In the genomic region with DNA sequence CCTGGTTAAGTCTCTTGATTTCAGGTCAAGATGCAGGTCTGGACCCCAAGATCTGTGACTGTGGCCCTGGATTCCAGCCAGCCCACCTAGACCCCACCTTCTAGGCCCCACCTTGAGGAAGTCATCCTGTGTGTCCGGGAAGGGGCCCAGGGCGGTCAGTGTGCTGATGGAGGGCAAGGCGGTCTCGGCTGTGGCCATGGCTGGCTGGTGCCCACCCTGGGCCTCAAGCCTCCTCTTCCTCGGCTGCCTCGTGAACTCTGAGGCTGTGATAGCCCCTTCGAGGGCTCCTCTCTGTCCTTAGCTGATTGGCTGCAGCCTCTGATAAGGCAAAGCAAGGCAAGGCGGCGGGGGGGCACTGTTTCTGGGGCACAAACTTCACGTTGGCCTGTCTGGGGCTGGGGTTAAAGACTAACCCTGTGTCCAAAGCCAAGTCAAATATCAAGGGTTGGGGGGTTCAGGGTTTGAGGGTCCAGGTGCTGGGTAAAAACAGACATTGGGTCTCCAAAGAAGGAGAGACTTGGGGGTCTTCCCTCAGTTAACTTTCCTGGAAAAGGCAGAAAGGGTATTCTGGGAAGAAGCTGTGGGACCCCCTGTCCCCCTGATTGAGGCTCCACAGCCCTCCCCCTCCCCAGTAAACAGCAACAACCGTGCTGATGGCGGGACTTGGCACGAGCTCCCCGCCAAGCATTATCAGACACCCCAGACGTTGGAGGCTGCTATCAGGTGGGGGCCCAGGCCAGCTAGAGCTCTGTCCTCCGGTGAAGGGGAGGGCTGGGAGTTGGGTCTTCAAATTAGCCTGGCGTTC, we compare ENCODE assay signal across 1 cellular context.
TF ChIP-seq lines count a peak whose summit lies in the region.

TSS of gene KLF1 (minus strand) at position 259 of the 805 bp plus-strand sequence. CDS start at position 198, 61 bp downstream.

TF ChIP-seq in K562, 482 proteins besides CTCF, POLR2A, EP300 and RAD21 (continued from another document and continues in another):
- TF ChIP-seq, protein P1, sequence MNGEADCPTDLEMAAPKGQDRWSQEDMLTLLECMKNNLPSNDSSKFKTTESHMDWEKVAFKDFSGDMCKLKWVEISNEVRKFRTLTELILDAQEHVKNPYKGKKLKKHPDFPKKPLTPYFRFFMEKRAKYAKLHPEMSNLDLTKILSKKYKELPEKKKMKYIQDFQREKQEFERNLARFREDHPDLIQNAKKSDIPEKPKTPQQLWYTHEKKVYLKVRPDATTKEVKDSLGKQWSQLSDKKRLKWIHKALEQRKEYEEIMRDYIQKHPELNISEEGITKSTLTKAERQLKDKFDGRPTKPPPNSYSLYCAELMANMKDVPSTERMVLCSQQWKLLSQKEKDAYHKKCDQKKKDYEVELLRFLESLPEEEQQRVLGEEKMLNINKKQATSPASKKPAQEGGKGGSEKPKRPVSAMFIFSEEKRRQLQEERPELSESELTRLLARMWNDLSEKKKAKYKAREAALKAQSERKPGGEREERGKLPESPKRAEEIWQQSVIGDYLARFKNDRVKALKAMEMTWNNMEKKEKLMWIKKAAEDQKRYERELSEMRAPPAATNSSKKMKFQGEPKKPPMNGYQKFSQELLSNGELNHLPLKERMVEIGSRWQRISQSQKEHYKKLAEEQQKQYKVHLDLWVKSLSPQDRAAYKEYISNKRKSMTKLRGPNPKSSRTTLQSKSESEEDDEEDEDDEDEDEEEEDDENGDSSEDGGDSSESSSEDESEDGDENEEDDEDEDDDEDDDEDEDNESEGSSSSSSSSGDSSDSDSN (IDR thresholded peaks at IDR 0.05; ENCODE audit: borderline replicate concordance in 1 of 2, low read depth in 2 of 2, low read length in 2 of 2), result peak in 1 of 2 experiments; percentile 22; a peak in 1 of 4 replicates
- TF ChIP-seq TAF1 (IDR thresholded peaks at IDR 0.05; ENCODE audit: control insufficient read depth, extremely low read depth, insufficient read depth, low read length, severe bottlenecking), result peak; percentile 87
- TF ChIP-seq HMBOX1 (IDR thresholded peaks at IDR 0.05), result peak; percentile 21; the same call in 1 of the 2 replicates
- TF ChIP-seq PHB2 (IDR thresholded peaks at IDR 0.05; ENCODE audit: low read depth), result peak; percentile 74
- TF ChIP-seq POLR2G (IDR thresholded peaks at IDR 0.05; ENCODE audit: low read depth, low read length), result peak; percentile 88
- peak; percentile 66 for TF ChIP-seq EP400 (IDR thresholded peaks at IDR 0.05)
- 0 out of 2 replicates have a peak, but pooled peaks have one; percentile 48 for TF ChIP-seq ZNF12 (CRISPR knock-in tag; IDR thresholded peaks at IDR 0.05)
- TF ChIP-seq HDAC1 (IDR thresholded peaks at IDR 0.05), result peak in 1 of 2 experiments; percentile 25; a peak in 1 of 4 replicates
- TF ChIP-seq, protein P2, sequence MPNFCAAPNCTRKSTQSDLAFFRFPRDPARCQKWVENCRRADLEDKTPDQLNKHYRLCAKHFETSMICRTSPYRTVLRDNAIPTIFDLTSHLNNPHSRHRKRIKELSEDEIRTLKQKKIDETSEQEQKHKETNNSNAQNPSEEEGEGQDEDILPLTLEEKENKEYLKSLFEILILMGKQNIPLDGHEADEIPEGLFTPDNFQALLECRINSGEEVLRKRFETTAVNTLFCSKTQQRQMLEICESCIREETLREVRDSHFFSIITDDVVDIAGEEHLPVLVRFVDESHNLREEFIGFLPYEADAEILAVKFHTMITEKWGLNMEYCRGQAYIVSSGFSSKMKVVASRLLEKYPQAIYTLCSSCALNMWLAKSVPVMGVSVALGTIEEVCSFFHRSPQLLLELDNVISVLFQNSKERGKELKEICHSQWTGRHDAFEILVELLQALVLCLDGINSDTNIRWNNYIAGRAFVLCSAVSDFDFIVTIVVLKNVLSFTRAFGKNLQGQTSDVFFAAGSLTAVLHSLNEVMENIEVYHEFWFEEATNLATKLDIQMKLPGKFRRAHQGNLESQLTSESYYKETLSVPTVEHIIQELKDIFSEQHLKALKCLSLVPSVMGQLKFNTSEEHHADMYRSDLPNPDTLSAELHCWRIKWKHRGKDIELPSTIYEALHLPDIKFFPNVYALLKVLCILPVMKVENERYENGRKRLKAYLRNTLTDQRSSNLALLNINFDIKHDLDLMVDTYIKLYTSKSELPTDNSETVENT (CRISPR knock-in tag; IDR thresholded peaks at IDR 0.05), result peak; percentile 65; the same call in 1 of the 2 replicates
- 0 out of 2 replicates have a peak, but pooled peaks have one; percentile 78 for TF ChIP-seq NFRKB (IDR thresholded peaks at IDR 0.05; ENCODE audit: low read depth)
- TF ChIP-seq ZFP91 (CRISPR knock-in tag; IDR thresholded peaks at IDR 0.05), result peak; percentile 56; the same call in 1 of the 2 replicates
- TF ChIP-seq, protein P3, sequence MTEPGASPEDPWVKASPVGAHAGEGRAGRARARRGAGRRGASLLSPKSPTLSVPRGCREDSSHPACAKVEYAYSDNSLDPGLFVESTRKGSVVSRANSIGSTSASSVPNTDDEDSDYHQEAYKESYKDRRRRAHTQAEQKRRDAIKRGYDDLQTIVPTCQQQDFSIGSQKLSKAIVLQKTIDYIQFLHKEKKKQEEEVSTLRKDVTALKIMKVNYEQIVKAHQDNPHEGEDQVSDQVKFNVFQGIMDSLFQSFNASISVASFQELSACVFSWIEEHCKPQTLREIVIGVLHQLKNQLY (CRISPR knock-in tag; conservative IDR thresholded peaks at IDR 0.05), result 0 out of 4 replicates have a peak, but pooled peaks of 1 of the 2 experiments have one; percentile 23
- no peak for TF ChIP-seq ZNF57 (CRISPR knock-in tag; IDR thresholded peaks at IDR 0.05)
- no peak for TF ChIP-seq RBM39 (optimal IDR thresholded peaks at IDR 0.05; ENCODE audit: low read depth, low read length)
- no peak for TF ChIP-seq ZNF121 (CRISPR knock-in tag; conservative IDR thresholded peaks at IDR 0.05)
- peak; percentile 78 to 89 for TF ChIP-seq TRIM24 (IDR thresholded peaks at IDR 0.05)
- peak; percentile 11 for TF ChIP-seq NFYB (IDR thresholded peaks at IDR 0.05; ENCODE audit: extremely low read depth, insufficient read length)
- TF ChIP-seq ARID3A (IDR thresholded peaks at IDR 0.05; ENCODE audit: borderline replicate concordance, low read depth, low read length), result 0 out of 2 replicates have a peak, but pooled peaks have one; percentile 4
- peak; percentile 67 for TF ChIP-seq CREM (IDR thresholded peaks at IDR 0.05; ENCODE audit: low read depth)
- TF ChIP-seq RBBP5 (IDR thresholded peaks at IDR 0.05; ENCODE audit: borderline replicate concordance, insufficient read depth, low read length, poor library complexity, severe bottlenecking), result peak; percentile 63
- peak in 1 of 2 experiments; percentile 87; a peak in 2 of 4 replicates for TF ChIP-seq ZMIZ1 (IDR thresholded peaks at IDR 0.05; ENCODE audit: low read depth in 2 of 2, low read length in 2 of 2)
- TF ChIP-seq, protein P4, sequence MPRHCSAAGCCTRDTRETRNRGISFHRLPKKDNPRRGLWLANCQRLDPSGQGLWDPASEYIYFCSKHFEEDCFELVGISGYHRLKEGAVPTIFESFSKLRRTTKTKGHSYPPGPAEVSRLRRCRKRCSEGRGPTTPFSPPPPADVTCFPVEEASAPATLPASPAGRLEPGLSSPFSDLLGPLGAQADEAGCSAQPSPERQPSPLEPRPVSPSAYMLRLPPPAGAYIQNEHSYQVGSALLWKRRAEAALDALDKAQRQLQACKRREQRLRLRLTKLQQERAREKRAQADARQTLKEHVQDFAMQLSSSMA (CRISPR knock-in tag; IDR thresholded peaks at IDR 0.05), result no peak
- TF ChIP-seq MNT (conservative IDR thresholded peaks at IDR 0.05), result peak; percentile 54 to 84; a peak in 3 of 4 replicates
- TF ChIP-seq, protein P5, sequence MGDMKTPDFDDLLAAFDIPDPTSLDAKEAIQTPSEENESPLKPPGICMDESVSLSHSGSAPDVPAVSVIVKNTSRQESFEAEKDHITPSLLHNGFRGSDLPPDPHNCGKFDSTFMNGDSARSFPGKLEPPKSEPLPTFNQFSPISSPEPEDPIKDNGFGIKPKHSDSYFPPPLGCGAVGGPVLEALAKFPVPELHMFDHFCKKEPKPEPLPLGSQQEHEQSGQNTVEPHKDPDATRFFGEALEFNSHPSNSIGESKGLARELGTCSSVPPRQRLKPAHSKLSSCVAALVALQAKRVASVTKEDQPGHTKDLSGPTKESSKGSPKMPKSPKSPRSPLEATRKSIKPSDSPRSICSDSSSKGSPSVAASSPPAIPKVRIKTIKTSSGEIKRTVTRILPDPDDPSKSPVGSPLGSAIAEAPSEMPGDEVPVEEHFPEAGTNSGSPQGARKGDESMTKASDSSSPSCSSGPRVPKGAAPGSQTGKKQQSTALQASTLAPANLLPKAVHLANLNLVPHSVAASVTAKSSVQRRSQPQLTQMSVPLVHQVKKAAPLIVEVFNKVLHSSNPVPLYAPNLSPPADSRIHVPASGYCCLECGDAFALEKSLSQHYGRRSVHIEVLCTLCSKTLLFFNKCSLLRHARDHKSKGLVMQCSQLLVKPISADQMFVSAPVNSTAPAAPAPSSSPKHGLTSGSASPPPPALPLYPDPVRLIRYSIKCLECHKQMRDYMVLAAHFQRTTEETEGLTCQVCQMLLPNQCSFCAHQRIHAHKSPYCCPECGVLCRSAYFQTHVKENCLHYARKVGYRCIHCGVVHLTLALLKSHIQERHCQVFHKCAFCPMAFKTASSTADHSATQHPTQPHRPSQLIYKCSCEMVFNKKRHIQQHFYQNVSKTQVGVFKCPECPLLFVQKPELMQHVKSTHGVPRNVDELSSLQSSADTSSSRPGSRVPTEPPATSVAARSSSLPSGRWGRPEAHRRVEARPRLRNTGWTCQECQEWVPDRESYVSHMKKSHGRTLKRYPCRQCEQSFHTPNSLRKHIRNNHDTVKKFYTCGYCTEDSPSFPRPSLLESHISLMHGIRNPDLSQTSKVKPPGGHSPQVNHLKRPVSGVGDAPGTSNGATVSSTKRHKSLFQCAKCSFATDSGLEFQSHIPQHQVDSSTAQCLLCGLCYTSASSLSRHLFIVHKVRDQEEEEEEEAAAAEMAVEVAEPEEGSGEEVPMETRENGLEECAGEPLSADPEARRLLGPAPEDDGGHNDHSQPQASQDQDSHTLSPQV (IDR thresholded peaks at IDR 0.05), result peak; percentile 94
- peak; percentile 89 for TF ChIP-seq POLR2AphosphoS5 (IDR thresholded peaks at IDR 0.05; ENCODE audit: control insufficient read depth, insufficient read depth, low read depth, low read length)
- peak; percentile 81 for TF ChIP-seq TAF9B (IDR thresholded peaks at IDR 0.05; ENCODE audit: partially characterized antibody)
- peak; percentile 38; the same call in 1 of the 2 replicates for TF ChIP-seq ZNF175 (CRISPR knock-in tag; IDR thresholded peaks at IDR 0.05; ENCODE audit: low read depth)
